In the genomic region with DNA sequence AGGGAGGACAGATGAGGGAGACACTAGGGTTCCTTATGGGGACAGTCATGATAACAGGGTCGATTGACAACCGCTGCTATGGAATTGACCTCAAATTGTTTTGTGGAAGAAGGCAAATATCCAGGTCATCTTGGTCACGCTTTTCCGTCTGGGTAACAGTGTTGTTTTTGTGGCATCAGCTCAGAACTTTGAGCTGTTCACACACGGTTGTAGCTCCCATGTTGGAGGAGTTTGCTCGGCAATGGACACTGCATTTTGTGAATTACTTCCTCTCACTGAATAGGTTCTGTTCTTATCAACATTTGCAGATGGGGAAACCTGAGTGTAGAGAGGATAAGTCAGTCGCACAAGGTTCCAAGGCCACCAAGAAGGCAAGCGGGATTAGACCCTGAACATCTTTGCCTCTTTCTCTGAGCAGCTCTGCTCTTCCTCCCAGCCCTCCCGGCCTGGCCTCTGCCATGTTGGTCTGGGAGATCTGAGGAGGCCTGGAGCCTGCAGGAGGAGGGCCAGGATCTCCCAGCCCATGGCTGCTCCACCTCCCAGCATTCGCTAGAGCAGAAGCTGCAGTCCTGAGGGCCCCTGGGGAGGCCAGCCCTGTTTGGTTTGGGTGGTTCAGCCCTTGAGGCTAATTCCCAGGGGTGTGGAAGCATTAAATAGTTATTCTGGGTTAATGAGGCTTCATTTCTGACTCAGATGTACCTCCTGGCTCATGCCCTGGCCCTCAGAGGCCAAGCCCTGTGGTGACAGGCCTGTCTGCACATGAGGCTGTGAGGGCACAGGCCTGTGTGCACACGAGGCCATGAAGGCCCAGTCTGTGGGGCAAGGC, we compare ENCODE assay signal across 9 cellular contexts.
DNase-seq lines count a peak whose midpoint lies in the region; ATAC-seq and TF ChIP-seq lines count a peak whose summit lies in the region.
"Had no signal": no experiment of that assay in that cellular context is flagged by ENCODE, and none has a peak within 500 bp of the region (broad histone marks: within the 10 kb centered on the region; RNA-seq: fewer than 3 reads in every experiment).

No MANE protein-coding gene starts in this region.

- CTCF ChIA-PET in IMR-90 (lab: Yijun Ruan, JAX): no interaction called here

- no peak overlapping the region for H2BK20ac ChIP-seq in IMR-90 (ENCODE audit: low read depth, low read length)

- ATAC-seq in IMR-90 (ENCODE audit: low read depth) (no peak), omental fat pad (ENCODE audit: low FRiP score) (no peak), HG03460 (IDR thresholded peaks at IDR 0.05; ENCODE audit: unreplicated experiment) (no peak)

- 29% methylated on average over 1 of the region's 11 CpGs; no CpG with 5 or more reads in 1 of the 2 experiments for WGBS in IMR-90 (ENCODE audit: extremely low coverage in 2 of 2, insufficient read length in 1 of 2), 2 experiments

- peak overlapping the region; percentile 66; the same call in 1 of the 2 replicates for H2AK5ac ChIP-seq in IMR-90 (ENCODE audit: low read depth, low read length)

- no peaks in the 10 kb centered on the region; the same call in 1 of the 2 replicates for H3K36me3 ChIP-seq in GM06990 (ENCODE audit: control insufficient read depth, insufficient read depth, low read length)
- peaks cover 5% of the 10 kb centered on the region for H3K36me3 ChIP-seq in IMR-90 (ENCODE audit: control insufficient read depth, insufficient read depth, low read length)
- H3K36me3 ChIP-seq: right atrium auricular region had no signal

- H3K4me3 ChIP-seq in GM06990 (replicated peaks; ENCODE audit: low read depth, low read length) (no peak overlapping the region), IMR-90 (ENCODE audit: insufficient read depth, low read depth, low read length) (no peak overlapping the region)
- H3K4me3 ChIP-seq: right atrium auricular region had no signal

- no peak overlapping the region for H3K9ac ChIP-seq in IMR-90 (ENCODE audit: low read depth, low read length)

- peaks cover 28% of the 10 kb centered on the region for H3K4me1 Mint-ChIP-seq in dendritic cell treated with granulocyte-macrophage colony-stimulating factor and Interleukin-4, amounts not matched to agents 40 ng/mL and 50 ng/mL, for 4 days (ENCODE audit: low read depth)

- dilution Hi-C loops in IMR-90 (cut with HindIII; ENCODE audit: low sequenced_read_pairs, unreplicated experiment): no loop called here

- H4K8ac ChIP-seq in IMR-90 (ENCODE audit: low read depth in 2 of 2, low read length in 2 of 2): no peak overlapping the region

- no peak overlapping the region for H3K4me2 ChIP-seq in IMR-90 (ENCODE audit: low read depth, low read length)

- no peak overlapping the region for H3K56ac ChIP-seq in IMR-90 (ENCODE audit: extremely low read depth, insufficient read depth, low read length)

- H2BK15ac ChIP-seq in IMR-90 (ENCODE audit: low read depth, low read length): no peak overlapping the region

- no peak overlapping the region for H3K23ac ChIP-seq in IMR-90 (ENCODE audit: low read depth, low read length)

- no peak overlapping the region for H2AFZ ChIP-seq in IMR-90 (replicated peaks; ENCODE audit: low read length, poor library complexity)

- H2BK5ac ChIP-seq in IMR-90 (ENCODE audit: low read depth, low read length, poor library complexity, severe bottlenecking): no peak overlapping the region

- H3K4me1 ChIP-seq in IMR-90 (ENCODE audit: control insufficient read depth, insufficient read depth, low read length): peaks cover 6% of the 10 kb centered on the region

- peak overlapping the region; percentile 2 for H3K27ac Mint-ChIP-seq in dendritic cell treated with granulocyte-macrophage colony-stimulating factor and Interleukin-4, amounts not matched to agents 40 ng/mL and 50 ng/mL, for 4 days

- H3K4ac ChIP-seq in IMR-90 (ENCODE audit: low read depth, low read length): no peak overlapping the region; the same call in 1 of the 2 replicates

- DNase-seq in GM06990 (ENCODE audit: extremely low read depth, insufficient read length) (peak; percentile 38), IMR-90 (no peak), pulmonary artery endothelial cell (ENCODE audit: low read depth, low spot score) (peak; percentile 53), omental fat pad (ENCODE audit: low spot score) (no peak), NCI-H1694 treated with DMSO at 0.1 percent for 48 hours (lab: John Stamatoyannopoulos, UW) (no peak)
- no peak for DNase-seq in activated CD4-positive, CD25-positive, alpha-beta regulatory T cell (lab: John Stamatoyannopoulos, UW)

- POLR2A ChIA-PET in IMR-90 (lab: Charles Lee; ENCODE audit: unreplicated experiment): no interaction called here

- in situ Hi-C loops in IMR-90 (cut with MboI; ENCODE audit: low sequenced_read_pairs): loop anchor here (5.0 kb wide), 1 partner anchor 97 kb away; no protein-coding TSS in a partner anchor

- H3K27ac ChIP-seq in IMR-90 (ENCODE audit: insufficient read depth, low read length): no peak overlapping the region
- H3K27ac ChIP-seq: right atrium auricular region had no signal

- H3K36me3 Mint-ChIP-seq in dendritic cell treated with granulocyte-macrophage colony-stimulating factor and Interleukin-4, amounts not matched to agents 40 ng/mL and 50 ng/mL, for 4 days (ENCODE audit: low read depth): peaks cover 70% of the 10 kb centered on the region

- peaks cover 14% of the 10 kb centered on the region; the same call in 1 of the 2 replicates for H3K9me1 ChIP-seq in IMR-90 (ENCODE audit: insufficient read depth, low read length)

- peaks cover 52% of the 10 kb centered on the region; the same call in 1 of the 2 replicates for H4K20me1 ChIP-seq in IMR-90 (ENCODE audit: insufficient read depth, low read length)

- BruUV-seq in IMR-90 (replicated peaks; lab: Mats Ljungman, UMichigan): no TSS peak

- 0 out of 2 replicates have a peak overlapping the region, but pooled peaks have one; percentile 47 for H3K14ac ChIP-seq in IMR-90 (replicated peaks; ENCODE audit: low read depth, low read length)

- TF ChIP-seq RAD21 in IMR-90 (IDR thresholded peaks at IDR 0.05; ENCODE audit: low read length): no peak

- no peak overlapping the region for H3K4me3 Mint-ChIP-seq in dendritic cell treated with granulocyte-macrophage colony-stimulating factor and Interleukin-4, amounts not matched to agents 40 ng/mL and 50 ng/mL, for 4 days

- TF ChIP-seq POLR2A in IMR-90 (IDR thresholded peaks at IDR 0.05; ENCODE audit: low read depth, low read length): no peak

- no peak overlapping the region for H2AK9ac ChIP-seq in IMR-90 (replicated peaks; ENCODE audit: low read depth, low read length, poor library complexity)

- intact Hi-C loops in IMR-90 (cut with micrococcal nuclease): no loop called here
- intact Hi-C loops in dendritic cell treated with granulocyte-macrophage colony-stimulating factor and Interleukin-4, amounts not matched to agents 40 ng/mL and 50 ng/mL, for 4 days (cut with micrococcal nuclease): loop anchor here (10.0 kb wide), 2 partner anchors 100 to 220 kb away; no protein-coding TSS in a partner anchor

- no peak overlapping the region for H2BK120ac ChIP-seq in IMR-90 (ENCODE audit: low read depth, low read length)

- H4K91ac ChIP-seq in IMR-90 (ENCODE audit: insufficient read depth, low read depth, low read length): no peak overlapping the region

- no peaks in the 10 kb centered on the region for H3K9me3 Mint-ChIP-seq in dendritic cell treated with granulocyte-macrophage colony-stimulating factor and Interleukin-4, amounts not matched to agents 40 ng/mL and 50 ng/mL, for 4 days

- H3K27me3 Mint-ChIP-seq in dendritic cell treated with granulocyte-macrophage colony-stimulating factor and Interleukin-4, amounts not matched to agents 40 ng/mL and 50 ng/mL, for 4 days: no peaks in the 10 kb centered on the region

- TF ChIP-seq CTCF in GM06990 (IDR thresholded peaks at IDR 0.05; ENCODE audit: insufficient read depth, low read length, poor library complexity, severe bottlenecking) (no peak), IMR-90 (conservative IDR thresholded peaks at IDR 0.05; ENCODE audit: low read depth, low read length) (no peak), omental fat pad (IDR thresholded peaks at IDR 0.05) (no peak)

- no peaks in the 10 kb centered on the region for H3K27me3 ChIP-seq in GM06990 (replicated peaks; ENCODE audit: control insufficient read depth, insufficient read depth, low read length)
- H3K27me3 ChIP-seq in IMR-90 (ENCODE audit: control insufficient read depth, insufficient read depth, low read length): no peaks in the 10 kb centered on the region
- H3K27me3 ChIP-seq: right atrium auricular region had no signal

- H3K79me1 ChIP-seq in IMR-90 (ENCODE audit: low read depth in 1 of 2, low read length in 2 of 2): peaks cover 7 to 26% of the 10 kb centered on the region in 2 experiments

- no peak overlapping the region for H3K18ac ChIP-seq in IMR-90 (ENCODE audit: low read depth, low read length)

- no peak overlapping the region for H4K5ac ChIP-seq in IMR-90 (ENCODE audit: low read depth, low read length)

- H3K9me3 ChIP-seq in IMR-90 (ENCODE audit: control insufficient read depth, insufficient read depth, low read length): no peaks in the 10 kb centered on the region
- H3K9me3 ChIP-seq: right atrium auricular region had no signal

TF ChIP-seq in IMR-90, 13 proteins besides CTCF, POLR2A, EP300 and RAD21 (continues in another document):
- no peak for TF ChIP-seq RFX5 (IDR thresholded peaks at IDR 0.05; ENCODE audit: low read depth, low read length)
- TF ChIP-seq CEBPB (IDR thresholded peaks at IDR 0.05; ENCODE audit: low read depth, low read length): no peak
- no peak for TF ChIP-seq FOS (IDR thresholded peaks at IDR 0.05; ENCODE audit: low read depth, low read length)
- no peak for TF ChIP-seq MAZ (IDR thresholded peaks at IDR 0.05; ENCODE audit: borderline replicate concordance, low read depth, low read length)
- no peak for TF ChIP-seq MAFK (IDR thresholded peaks at IDR 0.05; ENCODE audit: low read depth, low read length)
- TF ChIP-seq, protein P1, sequence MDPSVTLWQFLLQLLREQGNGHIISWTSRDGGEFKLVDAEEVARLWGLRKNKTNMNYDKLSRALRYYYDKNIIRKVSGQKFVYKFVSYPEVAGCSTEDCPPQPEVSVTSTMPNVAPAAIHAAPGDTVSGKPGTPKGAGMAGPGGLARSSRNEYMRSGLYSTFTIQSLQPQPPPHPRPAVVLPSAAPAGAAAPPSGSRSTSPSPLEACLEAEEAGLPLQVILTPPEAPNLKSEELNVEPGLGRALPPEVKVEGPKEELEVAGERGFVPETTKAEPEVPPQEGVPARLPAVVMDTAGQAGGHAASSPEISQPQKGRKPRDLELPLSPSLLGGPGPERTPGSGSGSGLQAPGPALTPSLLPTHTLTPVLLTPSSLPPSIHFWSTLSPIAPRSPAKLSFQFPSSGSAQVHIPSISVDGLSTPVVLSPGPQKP (IDR thresholded peaks at IDR 0.05; ENCODE audit: borderline replicate concordance, low read depth, low read length): no peak
- no peak for TF ChIP-seq CHD1 (IDR thresholded peaks at IDR 0.05; ENCODE audit: low read depth, low read length)
- TF ChIP-seq NFE2L2 (IDR thresholded peaks at IDR 0.05; ENCODE audit: low read depth, low read length): no peak
- no peak for TF ChIP-seq MXI1 (IDR thresholded peaks at IDR 0.05; ENCODE audit: borderline replicate concordance, low read depth, low read length)

Comparison
In these comparisons a context has a peak if more than half of its experiments do, and no peak if none do; other contexts are left out.
1. DNase-seq: peak in GM06990 (single experiment) and pulmonary artery endothelial cell (single experiment); none in IMR-90 (single experiment), omental fat pad (single experiment), activated CD4-positive, CD25-positive, alpha-beta regulatory T cell (0 of 4) and NCI-H1694 treated with DMSO at 0.1 percent for 48 hours (single experiment).